ENCODE assay signal across 8 cellular contexts in the genomic region with DNA sequence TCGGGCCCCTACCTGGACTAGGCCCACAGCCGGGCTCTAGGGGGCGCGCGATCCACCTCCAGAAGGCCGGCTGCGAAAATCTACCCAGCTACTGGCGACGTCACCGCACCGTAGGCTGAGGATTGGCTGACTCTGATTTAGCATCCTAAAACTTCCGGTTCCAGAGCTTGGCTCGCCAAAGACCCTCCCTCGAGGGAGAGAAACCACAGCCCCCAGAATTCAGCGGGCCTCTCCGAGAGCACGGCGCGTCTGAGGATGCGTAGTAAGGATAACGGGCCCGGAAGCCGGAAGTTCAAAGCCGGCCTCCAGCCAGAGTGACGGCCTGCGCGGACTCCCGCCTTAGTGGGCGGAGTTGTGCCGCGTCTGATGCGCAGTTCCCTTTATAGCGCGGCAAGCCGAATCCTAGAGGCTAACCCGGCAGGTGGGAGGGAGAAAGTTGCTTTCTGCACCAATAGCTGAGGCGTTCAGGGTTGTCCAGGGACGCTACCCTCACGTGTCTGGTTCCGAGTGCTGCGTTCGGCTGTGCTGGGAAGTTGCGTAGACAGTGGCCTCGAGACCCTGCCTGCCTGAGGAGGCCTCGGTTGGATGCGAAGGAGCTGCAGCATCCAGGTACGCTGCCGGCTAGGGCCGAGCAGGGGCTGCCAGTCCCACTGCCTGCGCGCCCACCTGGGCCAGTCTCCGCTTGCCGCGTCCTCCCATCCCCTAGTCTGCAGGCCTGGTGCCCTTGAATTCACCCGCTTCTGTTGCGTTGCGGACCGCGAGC. TPM values are rescaled to one million over a fixed set of nuclear protein-coding genes. Genes with fewer than 3 reads are reported as not detected.
DNase-seq lines count a peak whose midpoint lies in the region; ATAC-seq, FAIRE-seq and TF ChIP-seq lines count a peak whose summit lies in the region.

A gene (plus strand): TSS at position 544 of the 763 bp plus-strand sequence. CDS start 7,808 bp downstream, outside the sequence.

- H3K4me2 ChIP-seq in OCI-LY3 (ENCODE audit: low read length) (peak within 1 kb of the TSS; percentile 81), endothelial cell of umbilical vein (ENCODE audit: insufficient read depth, low read length) (peak within 1 kb of the TSS; percentile 17)

- TF ChIP-seq CTCF in D721Med (IDR thresholded peaks at IDR 0.05; ENCODE audit: insufficient read depth, missing control alignments), result peak; percentile 85
- no peak; the same call in 1 of the 2 replicates for TF ChIP-seq CTCF in OCI-LY3 (IDR thresholded peaks at IDR 0.05; ENCODE audit: low read depth, low read length)
- peak; percentile 98 to 99 for TF ChIP-seq CTCF in endothelial cell of umbilical vein (IDR thresholded peaks at IDR 0.05; ENCODE audit: extremely low read depth in 1 of 2, insufficient read depth in 1 of 2, low read depth in 1 of 2, low read length in 2 of 2)

- POLR2A ChIA-PET in endothelial cell of umbilical vein (lab: Charles Lee), result interaction anchor here (1.0 to 2.3 kb wide), 5 partner anchors 9 to 56 kb away, joined by 3 to 20 read pairs (median 7); a partner anchor contains a TSS

- TF ChIP-seq POLR2A in endothelial cell of umbilical vein (IDR thresholded peaks at IDR 0.05; ENCODE audit: low read depth, low read length), result peak; percentile 92

- dilution Hi-C loops in endothelial cell of umbilical vein (cut with MboI; ENCODE audit: extremely low pct_ligation_motif_present, low sequenced_read_pairs), result no loop called here

- H3K4me1 ChIP-seq in OCI-LY3 (ENCODE audit: low read length) (peaks cover 15% of the 10 kb centered on the region), endothelial cell of umbilical vein (ENCODE audit: control insufficient read depth, extremely low read depth, insufficient read depth, low read length) (peaks cover 9% of the 10 kb centered on the region)

- CTCF ChIA-PET in endothelial cell of umbilical vein (lab: Charles Lee), result interaction anchor here (0.5 to 4.5 kb wide), 35 partner anchors 9 to 652 kb away, joined by 3 to 89 read pairs (median 6); a partner anchor contains a TSS

- H4K20me1 ChIP-seq in OCI-LY3 (ENCODE audit: insufficient read depth, low read length), result no peaks in the 10 kb centered on the region
- H4K20me1 ChIP-seq in endothelial cell of umbilical vein (replicated peaks; ENCODE audit: control insufficient read depth, extremely low read depth, insufficient read depth, low read length), result no peaks in the 10 kb centered on the region

- H3K27ac ChIP-seq in OCI-LY3 (ENCODE audit: low read length), result peak within 1 kb of the TSS; percentile 77
- H3K27ac ChIP-seq in endothelial cell of umbilical vein (ENCODE audit: insufficient read depth, low read depth, low read length), result peak within 1 kb of the TSS; percentile 6

- FAIRE-seq in D721Med (lab: Jason Lieb, UNC), result no peak
- FAIRE-seq in endothelial cell of umbilical vein (lab: Jason Lieb, UNC), result peak; percentile 100

- no peaks in the 10 kb centered on the region for H3K9me1 ChIP-seq in endothelial cell of umbilical vein (replicated peaks; ENCODE audit: control insufficient read depth, extremely low read depth, insufficient read depth, low read length)

- peak; percentile 78 for ATAC-seq in GM21447 (IDR thresholded peaks at IDR 0.05; ENCODE audit: unreplicated experiment)

- H3K79me2 ChIP-seq in OCI-LY3 (ENCODE audit: low read length) (peaks cover 46% of the 10 kb centered on the region), endothelial cell of umbilical vein (ENCODE audit: control insufficient read depth, insufficient read depth, low read length) (peaks cover 9% of the 10 kb centered on the region)

- peak; percentile 88 for DNase-seq in D721Med (ENCODE audit: insufficient read length, low spot score)
- peak; percentile 95 for DNase-seq in HuH-7 (ENCODE audit: low spot score)
- DNase-seq in activated T-cell treated with anti-CD3 and anti-CD28 coated beads for 1 hour (ENCODE audit: low read depth), result peak; percentile 97
- peak; percentile 100 for DNase-seq in endothelial cell of umbilical vein (ENCODE audit: low read depth, low spot score)
- DNase-seq in middle frontal gyrus (ENCODE audit: extremely low spot score, low spot score), result peak; percentile 99
- peak; percentile 98 to 99 for DNase-seq in stimulated activated CD8-positive, alpha-beta memory T cell treated with anti-CD3 and anti-CD28 coated beads, Interleukin-4, amount 100 ng/mL, for 1 hour (ENCODE audit: low read depth in 2 of 2, low spot score in 1 of 2)

- H3K9me3 ChIP-seq in OCI-LY3 (ENCODE audit: insufficient read depth, low read length) (no peaks in the 10 kb centered on the region), endothelial cell of umbilical vein (replicated peaks; ENCODE audit: control insufficient read depth, insufficient read depth, low read length) (no peaks in the 10 kb centered on the region)

- peak within 1 kb of the TSS; percentile 80 for H3K9ac ChIP-seq in OCI-LY3 (ENCODE audit: low read length)
- H3K9ac ChIP-seq in endothelial cell of umbilical vein (replicated peaks; ENCODE audit: extremely low read depth, insufficient read depth, low read length), result peak within 1 kb of the TSS; percentile 44

- H3K36me3 ChIP-seq in OCI-LY3 (replicated peaks; ENCODE audit: low read depth, low read length) (no peaks in the 10 kb centered on the region), endothelial cell of umbilical vein (ENCODE audit: control insufficient read depth in 2 of 2, extremely low read depth in 1 of 2, insufficient read depth in 2 of 2, low read length in 2 of 2) (peaks cover 0 to 2% of the 10 kb centered on the region in 2 experiments)

- peak within 1 kb of the TSS; percentile 75 for H2AFZ ChIP-seq in OCI-LY3 (ENCODE audit: low read depth, low read length)
- H2AFZ ChIP-seq in endothelial cell of umbilical vein (ENCODE audit: low read depth, low read length), result peak within 1 kb of the TSS; percentile 90

- intact Hi-C loops in endothelial cell of umbilical vein (cut with micrococcal nuclease), result loop anchor here (1.0 kb wide), 4 partner anchors 27 to 63 kb away; a partner anchor contains a TSS

- BruUV-seq in endothelial cell of umbilical vein (replicated peaks; lab: Mats Ljungman, UMichigan), result no TSS peak

- no peaks in the 10 kb centered on the region for H3K27me3 ChIP-seq in OCI-LY3 (ENCODE audit: low read depth, low read length)
- no peaks in the 10 kb centered on the region for H3K27me3 ChIP-seq in endothelial cell of umbilical vein (ENCODE audit: control insufficient read depth in 2 of 2, insufficient read depth in 2 of 2, low read length in 2 of 2)

- H3K4me3 ChIP-seq in OCI-LY3 (ENCODE audit: low read length), result peak within 1 kb of the TSS; percentile 94
- peak within 1 kb of the TSS; percentile 0 to 76 (median 59) for H3K4me3 ChIP-seq in endothelial cell of umbilical vein (replicated peaks in 1 of 3; ENCODE audit: insufficient read depth in 1 of 3, low read depth in 1 of 3, low read length in 3 of 3)

TF ChIP-seq in endothelial cell of umbilical vein, 7 proteins besides CTCF, POLR2A, EP300 and RAD21:
- TF ChIP-seq GATA2 (IDR thresholded peaks at IDR 0.05; ENCODE audit: insufficient read depth, insufficient read length, low read depth, low read length) (no peak), FOS (IDR thresholded peaks at IDR 0.05; ENCODE audit: borderline replicate concordance, insufficient read depth, low read length) (no peak), JUN (IDR thresholded peaks at IDR 0.05; ENCODE audit: borderline replicate concordance, insufficient read depth, insufficient read length, low read depth) (no peak), POLR2AphosphoS5 (IDR thresholded peaks at IDR 0.05; ENCODE audit: insufficient read depth, low read depth, low read length) (peak; percentile 67), MYC (IDR thresholded peaks at IDR 0.05; ENCODE audit: low read depth, low read length) (no peak), EZH2 (IDR thresholded peaks at IDR 0.05; ENCODE audit: borderline replicate concordance, low read depth, low read length, severe bottlenecking) (no peak)
- TF ChIP-seq, protein P1, sequence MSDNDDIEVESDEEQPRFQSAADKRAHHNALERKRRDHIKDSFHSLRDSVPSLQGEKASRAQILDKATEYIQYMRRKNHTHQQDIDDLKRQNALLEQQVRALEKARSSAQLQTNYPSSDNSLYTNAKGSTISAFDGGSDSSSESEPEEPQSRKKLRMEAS (IDR thresholded peaks at IDR 0.05; ENCODE audit: insufficient read depth, insufficient read length), result peak; percentile 92

RNA-seq across cellular contexts. Expression of the gene that starts here (rescaled TPM):
- total RNA-seq in endothelial cell of umbilical vein, result 40.0 and 40.3 TPM in 2 replicates
- 106 and 114 TPM in 2 replicates for polyA plus RNA-seq in endothelial cell of umbilical vein
- 94.7 and 115 TPM in 2 replicates for polyA plus RNA-seq in endothelial cell of umbilical vein (2011; cell fraction: cytosol; rRNA removed)
- 22.1 and 26.6 TPM in 2 replicates for polyA plus RNA-seq in endothelial cell of umbilical vein (2011; cell fraction: nucleus; rRNA removed)
- polyA plus RNA-seq in endothelial cell of umbilical vein (2012), result 59.2 and 75.4 TPM in 2 replicates
- 47.8 and 48.2 TPM in 2 replicates for polyA minus RNA-seq in endothelial cell of umbilical vein
- polyA minus RNA-seq in endothelial cell of umbilical vein (2011; cell fraction: cytosol; rRNA and poly(A)+ RNA removed), result 26.9 TPM
- polyA minus RNA-seq in endothelial cell of umbilical vein (2011; cell fraction: nucleus; rRNA and poly(A)+ RNA removed), result 13.0 and 16.5 TPM in 2 replicates

Comparison
In these comparisons a context has a peak if more than half of its experiments do, and no peak if none do; other contexts are left out.
1. Peak in every context shown above with its lines: DNase-seq, ATAC-seq, H3K4me3 ChIP-seq and H3K27ac ChIP-seq.